ENCODE assay signal across 19 cellular contexts in genomic region chr2:160541745-160542144, GRCh38.
"Had no signal": no experiment of that assay in that cellular context is flagged by ENCODE, and none has a peak within 500 bp of the region (broad histone marks: within the 10 kb centered on the region; RNA-seq: fewer than 3 reads in every experiment).

No MANE protein-coding gene starts in this region.

- H3K9me3 Mint-ChIP-seq: memory B cell, natural killer cell had no signal

- ATAC-seq: natural killer cell, pancreas, right lobe of liver had no signal

- H3K36me3 Mint-ChIP-seq: memory B cell, natural killer cell had no signal

- H3K27ac Mint-ChIP-seq: memory B cell, natural killer cell, progenitor cell of endocrine pancreas had no signal

- H3K4me1 Mint-ChIP-seq: memory B cell, natural killer cell had no signal

- H3K36me3 ChIP-seq: neutrophil, pancreas, right lobe of liver, stomach, thyroid gland, vagina had no signal

- H3K9me3 ChIP-seq: neutrophil, pancreas, right lobe of liver, stomach, thyroid gland, vagina had no signal

- DNase-seq: dorsolateral prefrontal cortex; effector CD4-positive, alpha-beta T cell; hypothalamus; natural killer cell; pancreas; right lobe of liver; small intestine; stimulated activated CD4-positive, alpha-beta T cell treated with anti-CD3 and anti-CD28 coated beads, Interleukin-15, amount 100 ng/mL, for 24 hours; stimulated activated CD4-positive, alpha-beta T cell treated with anti-CD3 and anti-CD28 coated beads, Interleukin-2, amount 100 ng/mL, for 48 hours; stimulated activated CD8-positive, alpha-beta memory T cell treated with anti-CD3 and anti-CD28 coated beads, Interleukin-4, amount 100 ng/mL, for 48 hours; stimulated activated naive CD4-positive, alpha-beta T cell treated with Interleukin-2 at 50 U/mL for 16 hours; stomach; thyroid gland; trophoblast cell had no signal

- H3K27me3 ChIP-seq: dorsolateral prefrontal cortex, neutrophil, pancreas, right lobe of liver, stomach, thyroid gland, vagina had no signal

- H3K27me3 Mint-ChIP-seq: memory B cell, progenitor cell of endocrine pancreas had no signal

- H3K27ac ChIP-seq: dorsolateral prefrontal cortex, neutrophil, pancreas, right lobe of liver, stomach, thyroid gland, vagina had no signal

- H3K4me3 ChIP-seq: dorsolateral prefrontal cortex, lung, pancreas, right lobe of liver, stomach, thyroid gland, vagina had no signal

- H3K4me3 Mint-ChIP-seq: memory B cell, natural killer cell had no signal

- H3K4me1 ChIP-seq: pancreas, right lobe of liver, stomach, thyroid gland, vagina had no signal
